Comparison of ENCODE assay signal across 8 cellular contexts in the genomic region with DNA sequence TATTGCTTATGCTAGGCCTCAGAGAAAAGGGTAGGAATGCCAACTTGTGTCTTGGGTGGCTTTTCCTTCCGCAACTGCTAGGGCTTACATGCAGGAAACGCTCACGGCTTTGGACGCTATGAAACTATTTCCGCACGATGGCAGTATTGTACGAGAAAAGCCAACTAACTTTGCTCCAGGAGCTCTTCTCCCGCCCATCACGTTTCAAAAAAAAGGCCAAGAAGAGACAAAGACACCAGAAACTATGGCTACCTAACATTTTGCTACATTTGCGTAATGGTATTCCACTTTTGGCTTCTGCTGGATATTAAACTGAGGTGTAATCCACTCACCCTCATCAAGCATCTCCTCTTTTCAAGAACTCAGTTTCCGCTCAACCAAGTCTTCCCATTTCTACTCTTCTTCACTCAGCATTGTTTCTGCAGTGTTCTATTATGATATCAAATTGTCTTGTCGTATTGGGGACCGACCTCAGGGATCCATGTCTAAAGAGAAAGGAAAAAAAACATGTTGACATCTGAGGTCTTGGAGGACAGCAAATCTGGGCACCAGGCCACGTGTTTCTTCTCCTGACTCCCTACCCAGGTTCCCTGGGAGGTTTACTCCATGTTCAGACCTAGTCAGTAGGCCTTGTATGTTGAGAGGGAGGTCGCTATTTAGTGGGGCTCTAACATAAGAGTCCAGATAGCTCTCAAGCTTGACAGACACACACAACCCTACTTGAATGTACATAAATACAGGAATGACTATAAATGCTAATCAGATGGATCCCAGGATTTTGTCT.
DNase-seq lines count a peak whose midpoint lies in the region; ATAC-seq and TF ChIP-seq lines count a peak whose summit lies in the region.

No MANE protein-coding gene starts in this region.

- H3K9me3 Mint-ChIP-seq in endothelial cell (ENCODE audit: unreplicated experiment) (no peaks in the 10 kb centered on the region), H9 (peaks cover 0 to 4% of the 10 kb centered on the region in 2 experiments; a peak in 1 of 5 replicates)
- H3K9me3 Mint-ChIP-seq in activated CD8-positive, alpha-beta T cell treated with anti-CD3 and anti-CD28 coated beads, Interleukin-2, amount 10 ng/mL, durations not matched to agents 7 days and 5 days (ENCODE audit: insufficient read depth): no peaks in the 10 kb centered on the region

- H3K4me3 ChIP-seq in WERI-Rb-1 (ENCODE audit: low read depth, low read length): peak overlapping the region; percentile 21

- H4K5ac ChIP-seq in H9 (ENCODE audit: insufficient read length, low read depth, low read length): no peak overlapping the region

- DNase-seq in ELF-1 (ENCODE audit: low read depth, low spot score): peak; percentile 67
- peak; percentile 77 for DNase-seq in WERI-Rb-1
- peak; percentile 92 for DNase-seq in mucosa of gallbladder (ENCODE audit: low spot score)
- DNase-seq in endothelial cell (ENCODE audit: low spot score): no peak
- DNase-seq in H9: no peak
- DNase-seq in activated effector memory CD4-positive, alpha-beta T cell treated with Interleukin-2 at 50 U/mL for 16 hours: no peak
- DNase-seq in activated CD8-positive, alpha-beta T cell treated with anti-CD3 and anti-CD28 coated beads, Interleukin-2, amount 10 ng/mL, durations not matched to agents 7 days and 5 days: no peak

- no peak overlapping the region for H3K23ac ChIP-seq in H9 (ENCODE audit: insufficient read length, low read depth, low read length)

- no peak overlapping the region for H3K18ac ChIP-seq in H9 (ENCODE audit: insufficient read length, low read depth, low read length)

- H3K27ac ChIP-seq in WERI-Rb-1 (peak overlapping the region; percentile 74), H9 (ENCODE audit: insufficient read length, low read depth, low read length) (no peak overlapping the region)

- peak; percentile 53; the same call in 1 of the 2 replicates for TF ChIP-seq CTCF in WERI-Rb-1 (IDR thresholded peaks at IDR 0.05; ENCODE audit: low read depth, low read length)
- no peak for TF ChIP-seq CTCF in endothelial cell (IDR thresholded peaks at IDR 0.05; ENCODE audit: unreplicated experiment)
- TF ChIP-seq CTCF in H9 (conservative IDR thresholded peaks at IDR 0.05): no peak

- no peak overlapping the region for H3K9ac ChIP-seq in H9 (ENCODE audit: extremely low read depth, insufficient read length, low read length)

- H3K27ac Mint-ChIP-seq in endothelial cell (ENCODE audit: unreplicated experiment): no peak overlapping the region
- H3K27ac Mint-ChIP-seq in H9: no peak overlapping the region
- H3K27ac Mint-ChIP-seq in activated CD8-positive, alpha-beta T cell treated with anti-CD3 and anti-CD28 coated beads, Interleukin-2, amount 10 ng/mL, durations not matched to agents 7 days and 5 days: no peak overlapping the region

- H3K27me3 ChIP-seq in WERI-Rb-1 (ENCODE audit: insufficient read depth, low read depth, severe bottlenecking) (no peaks in the 10 kb centered on the region), H9 (ENCODE audit: insufficient read depth, low read length) (no peaks in the 10 kb centered on the region; the same call in 1 of the 2 replicates)

- H3K4me1 Mint-ChIP-seq in endothelial cell (ENCODE audit: unreplicated experiment): no peaks in the 10 kb centered on the region
- H3K4me1 Mint-ChIP-seq in H9: no peaks in the 10 kb centered on the region
- H3K4me1 Mint-ChIP-seq in activated CD8-positive, alpha-beta T cell treated with anti-CD3 and anti-CD28 coated beads, Interleukin-2, amount 10 ng/mL, durations not matched to agents 7 days and 5 days (ENCODE audit: low read depth): no peaks in the 10 kb centered on the region

- no peak overlapping the region for H2BK120ac ChIP-seq in H9 (ENCODE audit: low read depth, low read length, poor library complexity, severe bottlenecking)

- H3K56ac ChIP-seq in H9 (ENCODE audit: insufficient read length, low read depth, low read length): no peak overlapping the region

- H3K4me3 Mint-ChIP-seq in endothelial cell (ENCODE audit: unreplicated experiment): no peak overlapping the region
- no peak overlapping the region for H3K4me3 Mint-ChIP-seq in H9
- H3K4me3 Mint-ChIP-seq in activated CD8-positive, alpha-beta T cell treated with anti-CD3 and anti-CD28 coated beads, Interleukin-2, amount 10 ng/mL, durations not matched to agents 7 days and 5 days: no peak overlapping the region

- POLR2A ChIA-PET in activated CD8-positive, alpha-beta T cell treated with anti-CD3 and anti-CD28 coated beads, Interleukin-2, amount 10 ng/mL, durations not matched to agents 7 days and 5 days (lab: Charles Lee): no interaction called here

- H4K20me1 ChIP-seq in H9 (ENCODE audit: control insufficient read depth, insufficient read depth, insufficient read length): no peaks in the 10 kb centered on the region

- no peak overlapping the region for H2BK15ac ChIP-seq in H9 (ENCODE audit: low read depth, low read length)

- H4K91ac ChIP-seq in H9 (ENCODE audit: insufficient read length, low read depth, low read length): no peak overlapping the region

- no peaks in the 10 kb centered on the region for H3K79me1 ChIP-seq in H9 (ENCODE audit: insufficient read depth, low read depth, low read length, poor library complexity, severe bottlenecking)

- no peaks in the 10 kb centered on the region for H3K79me2 ChIP-seq in H9 (ENCODE audit: insufficient read depth, low read length)

- H2BK20ac ChIP-seq in H9 (ENCODE audit: low read depth, low read length, poor library complexity, severe bottlenecking): no peak overlapping the region

- H2AFZ ChIP-seq in H9 (ENCODE audit: low read length): no peak overlapping the region

- no peak overlapping the region for H3K4me2 ChIP-seq in H9 (ENCODE audit: insufficient read depth, insufficient read length, low read length)

- H3K36me3 Mint-ChIP-seq in endothelial cell (ENCODE audit: low read depth, unreplicated experiment): peaks cover 5% of the 10 kb centered on the region
- peaks cover 68 to 93% (median 88%) of the 10 kb centered on the region in 3 experiments for H3K36me3 Mint-ChIP-seq in H9 (ENCODE audit: insufficient read depth in 1 of 3, low read depth in 3 of 3)
- H3K36me3 Mint-ChIP-seq in activated CD8-positive, alpha-beta T cell treated with anti-CD3 and anti-CD28 coated beads, Interleukin-2, amount 10 ng/mL, durations not matched to agents 7 days and 5 days (ENCODE audit: low read depth): peaks cover 2% of the 10 kb centered on the region

- H3K27me3 Mint-ChIP-seq in endothelial cell (ENCODE audit: unreplicated experiment) (no peaks in the 10 kb centered on the region), H9 (ENCODE audit: low read depth) (no peaks in the 10 kb centered on the region)
- no peaks in the 10 kb centered on the region for H3K27me3 Mint-ChIP-seq in activated CD8-positive, alpha-beta T cell treated with anti-CD3 and anti-CD28 coated beads, Interleukin-2, amount 10 ng/mL, durations not matched to agents 7 days and 5 days (ENCODE audit: low read depth)

- H3K36me3 ChIP-seq in WERI-Rb-1: peaks cover 9% of the 10 kb centered on the region; the same call in 1 of the 2 replicates

- WGBS in H9 (ENCODE audit: extremely low coverage, insufficient read length, low lambda C conversion rate): no CpG with 5 or more reads among the region's 15 CpGs

- no peaks in the 10 kb centered on the region for H3K23me2 ChIP-seq in H9 (ENCODE audit: insufficient read length, low read depth, low read length, poor library complexity, severe bottlenecking)

- H3T11ph ChIP-seq in H9 (ENCODE audit: low read length): no peak overlapping the region

- no peaks in the 10 kb centered on the region for H3K4me1 ChIP-seq in H9 (ENCODE audit: insufficient read depth, low read length)

- H2BK12ac ChIP-seq in H9 (ENCODE audit: insufficient read length, low read depth, low read length): no peak overlapping the region

- CTCF ChIA-PET in activated CD8-positive, alpha-beta T cell treated with anti-CD3 and anti-CD28 coated beads, Interleukin-2, amount 10 ng/mL, durations not matched to agents 7 days and 5 days (lab: Charles Lee): no interaction called here

- H3K14ac ChIP-seq in H9 (ENCODE audit: insufficient read depth, low read length): no peak overlapping the region

- H3K4ac ChIP-seq in H9 (ENCODE audit: low read depth, low read length): no peak overlapping the region

- no peak overlapping the region for H2BK5ac ChIP-seq in H9 (ENCODE audit: insufficient read length, low read length)

- H3K9me3 ChIP-seq in WERI-Rb-1 (ENCODE audit: severe bottlenecking): no peaks in the 10 kb centered on the region
- H3K9me3 ChIP-seq in H9 (ENCODE audit: control insufficient read depth, low read depth, low read length): no peaks in the 10 kb centered on the region

- ATAC-seq in HG02852 (IDR thresholded peaks at IDR 0.05; ENCODE audit: unreplicated experiment): peak; percentile 54
- no peak for ATAC-seq in activated CD8-positive, alpha-beta T cell treated with anti-CD3 and anti-CD28 coated beads, Interleukin-2, amount 10 ng/mL, durations not matched to agents 7 days and 5 days

- no peak overlapping the region for H2AK5ac ChIP-seq in H9 (ENCODE audit: insufficient read length, low read length)

- H4K8ac ChIP-seq in H9 (replicated peaks; ENCODE audit: insufficient read length, low read depth, low read length): no peak overlapping the region

Comparison
In these comparisons a context has a peak if more than half of its experiments do, and no peak if none do; other contexts are left out.
1. DNase-seq: peak in ELF-1 (single experiment), WERI-Rb-1 (single experiment) and mucosa of gallbladder (single experiment); none in endothelial cell (single experiment), H9 (single experiment), activated effector memory CD4-positive, alpha-beta T cell treated with Interleukin-2 at 50 U/mL for 16 hours (single experiment) and activated CD8-positive, alpha-beta T cell treated with anti-CD3 and anti-CD28 coated beads, Interleukin-2, amount 10 ng/mL, durations not matched to agents 7 days and 5 days (single experiment).